Comparison of ENCODE assay signal across 1 cellular context in the genomic region with DNA sequence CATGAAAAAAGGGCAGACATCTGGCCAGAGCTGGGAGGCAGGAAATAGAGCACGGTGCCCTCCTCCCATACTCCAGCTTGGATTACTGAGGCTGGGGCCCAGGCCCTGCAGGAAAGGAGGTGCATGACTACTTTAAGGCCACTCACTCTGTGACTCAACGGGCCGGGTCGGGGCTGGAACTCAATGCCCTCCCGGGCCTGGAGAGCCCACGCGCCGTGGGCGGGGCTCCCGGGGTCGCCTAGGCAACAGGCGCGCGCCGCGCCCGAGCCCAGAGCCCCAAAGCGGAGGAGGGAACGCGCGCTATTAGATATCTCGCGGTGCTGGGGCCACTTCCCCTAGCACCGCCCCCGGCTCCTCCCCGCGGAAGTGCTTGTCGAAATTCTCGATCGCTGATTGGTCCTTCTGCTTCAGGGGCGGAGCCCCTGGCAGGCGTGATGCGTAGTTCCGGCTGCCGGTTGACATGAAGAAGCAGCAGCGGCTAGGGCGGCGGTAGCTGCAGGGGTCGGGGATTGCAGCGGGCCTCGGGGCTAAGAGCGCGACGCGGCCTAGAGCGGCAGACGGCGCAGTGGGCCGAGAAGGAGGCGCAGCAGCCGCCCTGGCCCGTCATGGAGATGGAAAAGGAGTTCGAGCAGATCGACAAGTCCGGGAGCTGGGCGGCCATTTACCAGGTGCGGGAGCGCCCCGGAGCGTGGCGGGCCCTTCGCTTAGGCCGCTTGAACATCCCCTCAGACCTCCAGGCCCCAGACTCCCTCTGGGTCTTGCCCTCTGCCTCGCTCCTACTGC.
A peak's percentile ranks its signal among the peaks of the same experiment; 100 is the strongest.
TF ChIP-seq lines count a peak whose summit lies in the region.

A gene (plus strand): TSS at position 461 of the 783 bp plus-strand sequence. CDS start 145 bp downstream, at position 606.

TF ChIP-seq in GM12878, 131 proteins besides CTCF, POLR2A, EP300 and RAD21 (continued from another document):
- TF ChIP-seq GABPA (IDR thresholded peaks at IDR 0.05; ENCODE audit: low read depth) (peak; percentile 82), RUNX3 (IDR thresholded peaks at IDR 0.05; ENCODE audit: low read length) (no peak), ZNF217 (IDR thresholded peaks at IDR 0.05) (no peak), ZNF622 (IDR thresholded peaks at IDR 0.05) (no peak), WRNIP1 (IDR thresholded peaks at IDR 0.05; ENCODE audit: borderline replicate concordance, low read depth, low read length) (no peak), SIX5 (IDR thresholded peaks at IDR 0.05; ENCODE audit: low read depth, low read length, severe bottlenecking) (peak; percentile 6), NR2C2 (IDR thresholded peaks at IDR 0.05; ENCODE audit: borderline replicate concordance, control insufficient read depth, insufficient read length, low read depth) (no peak), GATAD2B (conservative IDR thresholded peaks at IDR 0.05; ENCODE audit: low read depth) (peak; percentile 66; the same call in 1 of the 2 replicates), BACH1 (IDR thresholded peaks at IDR 0.05; ENCODE audit: borderline replicate concordance) (peak; percentile 88), CREB1 (IDR thresholded peaks at IDR 0.05; ENCODE audit: low read depth) (peak; percentile 87), RFX5 (IDR thresholded peaks at IDR 0.05; ENCODE audit: low read depth, low read length) (no peak), PML (IDR thresholded peaks at IDR 0.05; ENCODE audit: low read length) (peak; percentile 91), MEF2B (IDR thresholded peaks at IDR 0.05; ENCODE audit: partially characterized antibody, poor library complexity, severe bottlenecking) (peak; percentile 42), PAX8 (IDR thresholded peaks at IDR 0.05) (no peak), MTA2 (IDR thresholded peaks at IDR 0.05; ENCODE audit: low read depth) (no peak), ETV6 (conservative IDR thresholded peaks at IDR 0.05 in 1 of 2, IDR thresholded peaks at IDR 0.05 in 1 of 2; ENCODE audit: borderline replicate concordance in 1 of 2, low read depth in 1 of 2) (no peak), BMI1 (IDR thresholded peaks at IDR 0.05; ENCODE audit: borderline replicate concordance) (peak; percentile 97), ESRRA (IDR thresholded peaks at IDR 0.05; ENCODE audit: low read length) (no peak), SIN3A (IDR thresholded peaks at IDR 0.05; ENCODE audit: low read depth, low read length) (peak; percentile 77; the same call in 1 of the 2 replicates), ZNF207 (IDR thresholded peaks at IDR 0.05; ENCODE audit: borderline replicate concordance) (no peak; the same call in 1 of the 2 replicates), FOXM1 (IDR thresholded peaks at IDR 0.05; ENCODE audit: low read depth, low read length) (no peak), STAT3 (IDR thresholded peaks at IDR 0.05; ENCODE audit: low read depth, low read length) (no peak), HCFC1 (IDR thresholded peaks at IDR 0.05; ENCODE audit: low read length) (peak; percentile 26), FOXK2 (IDR thresholded peaks at IDR 0.05) (peak; percentile 42; the same call in 1 of the 2 replicates), STAT1 (conservative IDR thresholded peaks at IDR 0.05) (no peak; the same call in 1 of the 2 replicates), EGR1 (IDR thresholded peaks at IDR 0.05; ENCODE audit: borderline replicate concordance in 1 of 2, low read depth in 2 of 2, low read length in 2 of 2) (peak in 1 of 2 experiments; percentile 87; a peak in 2 of 3 replicates), HDAC2 (IDR thresholded peaks at IDR 0.05) (no peak), RELA (IDR thresholded peaks at IDR 0.05; ENCODE audit: borderline replicate concordance, partially characterized antibody) (peak; percentile 48), KAT2A (conservative IDR thresholded peaks at IDR 0.05; ENCODE audit: control insufficient read depth, low read depth, low read length) (no peak)
- TF ChIP-seq, protein P1, sequence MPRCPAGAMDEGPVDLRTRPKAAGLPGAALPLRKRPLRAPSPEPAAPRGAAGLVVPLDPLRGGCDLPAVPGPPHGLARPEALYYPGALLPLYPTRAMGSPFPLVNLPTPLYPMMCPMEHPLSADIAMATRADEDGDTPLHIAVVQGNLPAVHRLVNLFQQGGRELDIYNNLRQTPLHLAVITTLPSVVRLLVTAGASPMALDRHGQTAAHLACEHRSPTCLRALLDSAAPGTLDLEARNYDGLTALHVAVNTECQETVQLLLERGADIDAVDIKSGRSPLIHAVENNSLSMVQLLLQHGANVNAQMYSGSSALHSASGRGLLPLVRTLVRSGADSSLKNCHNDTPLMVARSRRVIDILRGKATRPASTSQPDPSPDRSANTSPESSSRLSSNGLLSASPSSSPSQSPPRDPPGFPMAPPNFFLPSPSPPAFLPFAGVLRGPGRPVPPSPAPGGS (IDR thresholded peaks at IDR 0.05; ENCODE audit: borderline replicate concordance, insufficient read depth, low read depth, low read length, poor library complexity, severe bottlenecking), result no peak
- TF ChIP-seq, protein P2, sequence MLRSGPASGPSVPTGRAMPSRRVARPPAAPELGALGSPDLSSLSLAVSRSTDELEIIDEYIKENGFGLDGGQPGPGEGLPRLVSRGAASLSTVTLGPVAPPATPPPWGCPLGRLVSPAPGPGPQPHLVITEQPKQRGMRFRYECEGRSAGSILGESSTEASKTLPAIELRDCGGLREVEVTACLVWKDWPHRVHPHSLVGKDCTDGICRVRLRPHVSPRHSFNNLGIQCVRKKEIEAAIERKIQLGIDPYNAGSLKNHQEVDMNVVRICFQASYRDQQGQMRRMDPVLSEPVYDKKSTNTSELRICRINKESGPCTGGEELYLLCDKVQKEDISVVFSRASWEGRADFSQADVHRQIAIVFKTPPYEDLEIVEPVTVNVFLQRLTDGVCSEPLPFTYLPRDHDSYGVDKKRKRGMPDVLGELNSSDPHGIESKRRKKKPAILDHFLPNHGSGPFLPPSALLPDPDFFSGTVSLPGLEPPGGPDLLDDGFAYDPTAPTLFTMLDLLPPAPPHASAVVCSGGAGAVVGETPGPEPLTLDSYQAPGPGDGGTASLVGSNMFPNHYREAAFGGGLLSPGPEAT (IDR thresholded peaks at IDR 0.05; ENCODE audit: low read depth), result no peak
- TF ChIP-seq, protein P3, sequence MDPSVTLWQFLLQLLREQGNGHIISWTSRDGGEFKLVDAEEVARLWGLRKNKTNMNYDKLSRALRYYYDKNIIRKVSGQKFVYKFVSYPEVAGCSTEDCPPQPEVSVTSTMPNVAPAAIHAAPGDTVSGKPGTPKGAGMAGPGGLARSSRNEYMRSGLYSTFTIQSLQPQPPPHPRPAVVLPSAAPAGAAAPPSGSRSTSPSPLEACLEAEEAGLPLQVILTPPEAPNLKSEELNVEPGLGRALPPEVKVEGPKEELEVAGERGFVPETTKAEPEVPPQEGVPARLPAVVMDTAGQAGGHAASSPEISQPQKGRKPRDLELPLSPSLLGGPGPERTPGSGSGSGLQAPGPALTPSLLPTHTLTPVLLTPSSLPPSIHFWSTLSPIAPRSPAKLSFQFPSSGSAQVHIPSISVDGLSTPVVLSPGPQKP (IDR thresholded peaks at IDR 0.05; ENCODE audit: low read depth, low read length), result peak; percentile 66; the same call in 1 of the 2 replicates
